ENCODE assay signal across 27 cellular contexts in the genomic region with DNA sequence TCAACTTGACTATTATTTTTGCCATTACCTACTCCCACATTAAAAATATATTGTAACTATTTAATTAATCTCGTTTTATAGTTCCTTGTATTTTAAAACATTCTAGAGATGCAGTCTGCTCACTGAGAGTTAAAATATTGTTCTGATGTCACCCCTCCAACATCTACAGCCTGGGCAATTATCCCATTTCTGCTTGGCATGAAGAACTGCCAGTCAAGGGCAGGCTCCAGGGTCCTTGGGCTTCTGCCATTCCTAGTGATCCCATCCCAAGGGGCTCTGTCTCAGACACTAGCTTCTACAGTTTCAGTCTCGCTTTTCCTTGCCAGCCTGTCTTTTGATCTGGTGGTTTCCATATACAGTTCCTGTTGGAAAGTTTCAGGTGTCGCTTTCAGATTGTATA.
"Had no signal": no experiment of that assay in that cellular context is flagged by ENCODE, and none has a peak within 500 bp of the region (broad histone marks: within the 10 kb centered on the region; RNA-seq: fewer than 3 reads in every experiment).

No MANE protein-coding gene starts in this region.

- ATAC-seq: activated CD4-positive, CD25-positive, alpha-beta regulatory T cell treated with anti-CD3 and anti-CD28 coated beads, Interleukin-2, amount 50 U/mL, for 24 hours; gastroesophageal sphincter; left lobe of liver; mucosa of descending colon; sciatic nerve; stimulated activated memory B cell treated with anti-CD40 and anti-IgM and Interleukin-4, amounts not matched to agents 10 μg/mL and 1 μg/mL and 100 μg/mL, for 72 hours; stimulated activated naive CD8-positive, alpha-beta T cell treated with anti-CD3 and anti-CD28 coated beads, Interleukin-15, amount 100 ng/mL, for 72 hours; upper lobe of right lung had no signal

- H3K27me3 ChIP-seq: gastroesophageal sphincter, heart right ventricle, thyroid gland, upper lobe of right lung had no signal

- H3K4me3 ChIP-seq: gastroesophageal sphincter, heart right ventricle, lung, mucosa of descending colon, thyroid gland, upper lobe of right lung had no signal

- H3K27ac Mint-ChIP-seq: activated naive CD4-positive, alpha-beta T cell treated with anti-CD3 and anti-CD28 coated beads, Interleukin-2, amount 10 ng/mL, durations not matched to agents 7 days and 5 days; activated naive CD8-positive, alpha-beta T cell treated with anti-CD3 and anti-CD28 coated beads, Interleukin-2, amount 10 ng/mL, durations not matched to agents 7 days and 5 days; nephron; stimulated activated memory B cell treated with anti-CD40 and anti-IgM and Interleukin-4, amounts not matched to agents 10 μg/mL and 1 μg/mL and 100 μg/mL, for 72 hours; stimulated activated naive CD8-positive, alpha-beta T cell treated with anti-CD3 and anti-CD28 coated beads, Interleukin-15, amount 100 ng/mL, for 72 hours; T-helper 2 cell treated with Interferon-gamma antibody and Interleukin-4, amounts not matched to agents 5 μg/mL and 100 μg/mL, for 36 hours had no signal

- DNase-seq: activated CD4-positive, alpha-beta T cell treated with anti-CD3 and anti-CD28 coated beads for 48 hours; activated CD4-positive, alpha-beta T cell treated with anti-CD3 and anti-CD28 coated beads, Interleukin-2, amount 50 U/mL, for 48 hours; activated CD8-positive, alpha-beta memory T cell treated with anti-CD3 and anti-CD28 coated beads, Interleukin-2, amount 50 U/mL, for 4 hours; activated gamma-delta T cell; activated naive CD4-positive, alpha-beta T cell treated with anti-CD3 and anti-CD28 coated beads, Interleukin-2, amount 10 ng/mL, durations not matched to agents 7 days and 5 days; activated naive CD8-positive, alpha-beta T cell treated with anti-CD3 and anti-CD28 coated beads, Interleukin-2, amount 10 ng/mL, durations not matched to agents 7 days and 5 days; activated T-cell treated with anti-CD3 and anti-CD28 coated beads, Interleukin-2, amount 50 U/mL, for 1 hour; amniotic stem cell; mucosa of descending colon; small intestine; stimulated activated CD4-positive, alpha-beta T cell treated with anti-CD3 and anti-CD28 coated beads, Interleukin-1b, Interleukin-23, amount 100 ng/mL, for 48 hours; stimulated activated CD4-positive, alpha-beta T cell treated with anti-CD3 and anti-CD28 coated beads, Interleukin-4, amount 100 ng/mL, for 4 hours; stimulated activated CD8-positive, alpha-beta memory T cell treated with anti-CD3 and anti-CD28 coated beads, Interleukin-4, amount 100 ng/mL, for 48 hours; stimulated activated naive CD8-positive, alpha-beta T cell treated with anti-CD3 and anti-CD28 coated beads, Interleukin-15, amount 100 ng/mL, for 72 hours; T-helper 1 cell; thyroid gland; upper lobe of right lung; WERI-Rb-1 had no signal

- H3K9me3 Mint-ChIP-seq: activated naive CD4-positive, alpha-beta T cell treated with anti-CD3 and anti-CD28 coated beads, Interleukin-2, amount 10 ng/mL, durations not matched to agents 7 days and 5 days; activated naive CD8-positive, alpha-beta T cell treated with anti-CD3 and anti-CD28 coated beads, Interleukin-2, amount 10 ng/mL, durations not matched to agents 7 days and 5 days; stimulated activated naive CD8-positive, alpha-beta T cell treated with anti-CD3 and anti-CD28 coated beads, Interleukin-15, amount 100 ng/mL, for 72 hours; T-helper 2 cell treated with Interferon-gamma antibody and Interleukin-4, amounts not matched to agents 5 μg/mL and 100 μg/mL, for 36 hours had no signal

- H3K4me1 ChIP-seq: gastroesophageal sphincter, thyroid gland, upper lobe of right lung had no signal

- H3K4me1 Mint-ChIP-seq: activated naive CD4-positive, alpha-beta T cell treated with anti-CD3 and anti-CD28 coated beads, Interleukin-2, amount 10 ng/mL, durations not matched to agents 7 days and 5 days; activated naive CD8-positive, alpha-beta T cell treated with anti-CD3 and anti-CD28 coated beads, Interleukin-2, amount 10 ng/mL, durations not matched to agents 7 days and 5 days; nephron; stimulated activated memory B cell treated with anti-CD40 and anti-IgM and Interleukin-4, amounts not matched to agents 10 μg/mL and 1 μg/mL and 100 μg/mL, for 72 hours; stimulated activated naive CD8-positive, alpha-beta T cell treated with anti-CD3 and anti-CD28 coated beads, Interleukin-15, amount 100 ng/mL, for 72 hours had no signal

- H3K36me3 Mint-ChIP-seq: activated naive CD4-positive, alpha-beta T cell treated with anti-CD3 and anti-CD28 coated beads, Interleukin-2, amount 10 ng/mL, durations not matched to agents 7 days and 5 days; activated naive CD8-positive, alpha-beta T cell treated with anti-CD3 and anti-CD28 coated beads, Interleukin-2, amount 10 ng/mL, durations not matched to agents 7 days and 5 days; stimulated activated memory B cell treated with anti-CD40 and anti-IgM and Interleukin-4, amounts not matched to agents 10 μg/mL and 1 μg/mL and 100 μg/mL, for 72 hours had no signal

- H3K36me3 ChIP-seq: gastroesophageal sphincter, heart right ventricle, thyroid gland, upper lobe of right lung, WERI-Rb-1 had no signal

- H3K27me3 Mint-ChIP-seq: stimulated activated memory B cell treated with anti-CD40 and anti-IgM and Interleukin-4, amounts not matched to agents 10 μg/mL and 1 μg/mL and 100 μg/mL, for 72 hours had no signal

- H3K9me3 ChIP-seq: mucosa of descending colon, thyroid gland had no signal

- H3K4me3 Mint-ChIP-seq: activated naive CD4-positive, alpha-beta T cell treated with anti-CD3 and anti-CD28 coated beads, Interleukin-2, amount 10 ng/mL, durations not matched to agents 7 days and 5 days; activated naive CD8-positive, alpha-beta T cell treated with anti-CD3 and anti-CD28 coated beads, Interleukin-2, amount 10 ng/mL, durations not matched to agents 7 days and 5 days; nephron; stimulated activated memory B cell treated with anti-CD40 and anti-IgM and Interleukin-4, amounts not matched to agents 10 μg/mL and 1 μg/mL and 100 μg/mL, for 72 hours; stimulated activated naive CD8-positive, alpha-beta T cell treated with anti-CD3 and anti-CD28 coated beads, Interleukin-15, amount 100 ng/mL, for 72 hours; T-helper 2 cell treated with Interferon-gamma antibody and Interleukin-4, amounts not matched to agents 5 μg/mL and 100 μg/mL, for 36 hours had no signal

- H3K27ac ChIP-seq: gastroesophageal sphincter, heart right ventricle, thyroid gland, upper lobe of right lung, WERI-Rb-1 had no signal
